ENCODE assay signal across 1 cellular context in the genomic region with DNA sequence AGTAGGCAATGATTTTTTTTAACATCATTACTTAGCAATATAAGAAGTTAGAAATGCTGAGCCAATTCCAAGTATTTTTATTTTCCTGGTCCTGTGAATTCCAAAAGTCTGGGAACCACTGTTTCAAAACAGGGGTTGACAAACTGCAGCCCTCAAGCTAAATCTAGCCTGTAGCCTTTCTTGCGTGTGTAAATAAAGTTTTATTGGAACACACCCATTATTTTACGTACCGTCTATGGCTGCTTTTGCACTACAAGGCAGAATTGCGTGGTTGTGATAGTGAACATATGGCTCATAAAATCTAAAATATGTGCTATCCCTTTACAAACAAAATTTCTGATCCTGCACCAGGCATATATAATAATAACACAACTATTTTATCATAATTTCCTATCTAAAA.
TF ChIP-seq lines count a peak whose summit lies in the region.

No MANE protein-coding gene starts in this region.

TF ChIP-seq in K562, 482 proteins besides CTCF, POLR2A, EP300 and RAD21 (continued from another document):
- TF ChIP-seq, protein P1, sequence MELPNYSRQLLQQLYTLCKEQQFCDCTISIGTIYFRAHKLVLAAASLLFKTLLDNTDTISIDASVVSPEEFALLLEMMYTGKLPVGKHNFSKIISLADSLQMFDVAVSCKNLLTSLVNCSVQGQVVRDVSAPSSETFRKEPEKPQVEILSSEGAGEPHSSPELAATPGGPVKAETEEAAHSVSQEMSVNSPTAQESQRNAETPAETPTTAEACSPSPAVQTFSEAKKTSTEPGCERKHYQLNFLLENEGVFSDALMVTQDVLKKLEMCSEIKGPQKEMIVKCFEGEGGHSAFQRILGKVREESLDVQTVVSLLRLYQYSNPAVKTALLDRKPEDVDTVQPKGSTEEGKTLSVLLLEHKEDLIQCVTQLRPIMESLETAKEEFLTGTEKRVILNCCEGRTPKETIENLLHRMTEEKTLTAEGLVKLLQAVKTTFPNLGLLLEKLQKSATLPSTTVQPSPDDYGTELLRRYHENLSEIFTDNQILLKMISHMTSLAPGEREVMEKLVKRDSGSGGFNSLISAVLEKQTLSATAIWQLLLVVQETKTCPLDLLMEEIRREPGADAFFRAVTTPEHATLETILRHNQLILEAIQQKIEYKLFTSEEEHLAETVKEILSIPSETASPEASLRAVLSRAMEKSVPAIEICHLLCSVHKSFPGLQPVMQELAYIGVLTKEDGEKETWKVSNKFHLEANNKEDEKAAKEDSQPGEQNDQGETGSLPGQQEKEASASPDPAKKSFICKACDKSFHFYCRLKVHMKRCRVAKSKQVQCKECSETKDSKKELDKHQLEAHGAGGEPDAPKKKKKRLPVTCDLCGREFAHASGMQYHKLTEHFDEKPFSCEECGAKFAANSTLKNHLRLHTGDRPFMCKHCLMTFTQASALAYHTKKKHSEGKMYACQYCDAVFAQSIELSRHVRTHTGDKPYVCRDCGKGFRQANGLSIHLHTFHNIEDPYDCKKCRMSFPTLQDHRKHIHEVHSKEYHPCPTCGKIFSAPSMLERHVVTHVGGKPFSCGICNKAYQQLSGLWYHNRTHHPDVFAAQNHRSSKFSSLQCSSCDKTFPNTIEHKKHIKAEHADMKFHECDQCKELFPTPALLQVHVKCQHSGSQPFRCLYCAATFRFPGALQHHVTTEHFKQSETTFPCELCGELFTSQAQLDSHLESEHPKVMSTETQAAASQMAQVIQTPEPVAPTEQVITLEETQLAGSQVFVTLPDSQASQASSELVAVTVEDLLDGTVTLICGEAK (IDR thresholded peaks at IDR 0.05): peak; percentile 56
- TF ChIP-seq, protein P1 (CRISPR knock-in tag; IDR thresholded peaks at IDR 0.05): no peak
